Comparison of ENCODE assay signal across 8 cellular contexts in the genomic region with DNA sequence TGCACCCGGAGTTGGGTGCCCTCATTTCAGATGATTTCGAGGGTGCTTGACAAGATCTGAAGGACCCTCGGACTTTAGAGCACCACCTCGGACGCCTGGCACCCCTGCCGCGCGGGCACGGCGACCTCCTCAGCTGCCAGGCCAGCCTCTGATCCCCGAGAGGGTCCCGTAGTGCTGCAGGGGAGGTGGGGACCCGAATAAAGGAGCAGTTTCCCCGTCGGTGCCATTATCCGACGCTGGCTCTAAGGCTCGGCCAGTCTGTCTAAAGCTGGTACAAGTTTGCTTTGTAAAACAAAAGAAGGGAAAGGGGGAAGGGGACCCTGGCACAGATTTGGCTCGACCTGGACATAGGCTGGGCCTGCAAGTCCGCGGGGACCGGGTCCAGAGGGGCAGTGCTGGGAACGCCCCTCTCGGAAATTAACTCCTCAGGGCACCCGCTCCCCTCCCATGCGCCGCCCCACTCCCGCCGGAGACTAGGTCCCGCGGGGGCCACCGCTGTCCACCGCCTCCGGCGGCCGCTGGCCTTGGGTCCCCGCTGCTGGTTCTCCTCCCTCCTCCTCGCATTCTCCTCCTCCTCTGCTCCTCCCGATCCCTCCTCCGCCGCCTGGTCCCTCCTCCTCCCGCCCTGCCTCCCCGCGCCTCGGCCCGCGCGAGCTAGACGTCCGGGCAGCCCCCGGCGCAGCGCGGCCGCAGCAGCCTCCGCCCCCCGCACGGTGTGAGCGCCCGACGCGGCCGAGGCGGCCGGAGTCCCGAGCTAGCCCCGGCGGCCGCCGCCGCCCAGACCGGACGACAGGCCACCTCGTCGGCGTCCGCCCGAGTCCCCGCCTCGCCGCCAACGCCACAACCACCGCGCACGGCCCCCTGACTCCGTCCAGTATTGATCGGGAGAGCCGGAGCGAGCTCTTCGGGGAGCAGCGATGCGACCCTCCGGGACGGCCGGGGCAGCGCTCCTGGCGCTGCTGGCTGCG. TPM values are rescaled to one million over a fixed set of nuclear protein-coding genes. Genes with fewer than 3 reads are reported as not detected.
DNase-seq lines count a peak whose midpoint lies in the region; ATAC-seq, FAIRE-seq and TF ChIP-seq lines count a peak whose summit lies in the region.

A gene (plus strand): TSS at position 657 of the 968 bp plus-strand sequence. CDS start 261 bp downstream, at position 918.

- DNase-seq in HK-2 (ENCODE audit: unreplicated experiment) = peak; percentile 87
- peak in 44 of 56 donors; percentile 19 to 74 (median 40) for DNase-seq in amygdala (lab: John Stamatoyannopoulos, UW)
- peak; percentile 81 to 84 for DNase-seq in heart right ventricle
- DNase-seq in pancreas = peak; percentile 83 to 92 (median 88)
- DNase-seq in effector CD4-positive, alpha-beta T cell = no peak

- intact Hi-C loops in heart right ventricle (cut with DNase I) = loop anchor here in 7 of 10 donors (1.0 to 10.0 kb wide), 11 partner anchors 82 to 244 kb away; no protein-coding TSS in a partner anchor
- intact Hi-C loops in pancreas (cut with DNase I) = loop anchor here in 1 of 3 donors (10.0 kb wide), 1 partner anchor 126 kb away; no protein-coding TSS in a partner anchor

- no peak for FAIRE-seq in pancreas (lab: Jason Lieb, UNC)

- WGBS in heart right ventricle, 2 donors = 4% methylated on average over 81 to 98 of the region's 98 CpGs
- WGBS in pancreas, 2 donors = 2 to 3% methylated on average over 60 to 98 of the region's 98 CpGs

- H3K27me3 ChIP-seq in heart right ventricle (peaks cover 0 to 44% (median 24%) of the 10 kb centered on the region in 7 donors), pancreas (no peaks in the 10 kb centered on the region)

- ATAC-seq in heart right ventricle = peak; percentile 82 to 92 (median 86)
- ATAC-seq in pancreas = peak; percentile 72 to 84 (median 82)
- no peak for ATAC-seq in HG03460 (IDR thresholded peaks at IDR 0.05; ENCODE audit: unreplicated experiment)
- no peak for ATAC-seq in HG03342 (IDR thresholded peaks at IDR 0.05; ENCODE audit: unreplicated experiment)

- peak within 1 kb of the TSS; percentile 64 to 95 (median 76) for H3K4me3 ChIP-seq in heart right ventricle
- H3K4me3 ChIP-seq in pancreas = peak within 1 kb of the TSS; percentile 61 to 97 (median 86)

- TF ChIP-seq CTCF in C4-2B (conservative IDR thresholded peaks at IDR 0.05) (no peak), heart right ventricle (IDR thresholded peaks at IDR 0.05) (no peak), pancreas (IDR thresholded peaks at IDR 0.05) (no peak)

- H3K27ac ChIP-seq in C4-2B = peak within 1 kb of the TSS; percentile 99
- peak within 1 kb of the TSS; percentile 83 to 98 (median 94) for H3K27ac ChIP-seq in heart right ventricle
- H3K27ac ChIP-seq in pancreas = peak within 1 kb of the TSS; percentile 89 to 93 (median 92)

- H3K36me3 ChIP-seq in heart right ventricle (no peaks in the 10 kb centered on the region), pancreas (no peaks in the 10 kb centered on the region)

- H3K9me3 ChIP-seq in heart right ventricle (peaks cover 0 to 6% (median 0%) of the 10 kb centered on the region in 11 donors), pancreas (no peaks in the 10 kb centered on the region)

- H3K4me1 ChIP-seq in heart right ventricle (peaks cover 0 to 17% (median 8%) of the 10 kb centered on the region in 9 donors), pancreas (peaks cover 0 to 7% (median 0%) of the 10 kb centered on the region in 3 donors)

RNA-seq across cellular contexts. Expression of the gene that starts here (rescaled TPM):
- total RNA-seq in heart right ventricle (10 to 100 TPM in 5 of 10 donors, 1 to 10 TPM in 5; 5.0 to 13.5 (median 9.2) TPM), pancreas (10 to 100 TPM; 25.6 to 38.8 (median 34.8) TPM)
- polyA plus RNA-seq in heart right ventricle (1 to 10 TPM; 1.9 to 4.2 TPM), pancreas (1 to 10 TPM; 5.5 to 6.5 TPM)

Comparison
In these comparisons a context has a peak if more than half of its experiments do, and no peak if none do; other contexts are left out.
1. ATAC-seq: peak in heart right ventricle (8 of 8) and pancreas (4 of 4); none in HG03460 (single experiment) and HG03342 (single experiment).
2. Peak in every context shown above with its lines, with median percentiles within 50 percentile points of each other: H3K27ac ChIP-seq.